ENCODE assay signal across 26 cellular contexts in genomic region chr22:19716041-19716828, GRCh38. TPM values are rescaled to one million over a fixed set of nuclear protein-coding genes. Genes with fewer than 3 reads are reported as not detected.
DNase-seq lines count a peak whose midpoint lies in the region; ATAC-seq and TF ChIP-seq lines count a peak whose summit lies in the region.
"Had no signal": no experiment of that assay in that cellular context is flagged by ENCODE, and none has a peak within 500 bp of the region (broad histone marks: within the 10 kb centered on the region; RNA-seq: fewer than 3 reads in every experiment).

No MANE protein-coding gene starts in this region.

- peaks cover 7% of the 10 kb centered on the region for H3K36me3 Mint-ChIP-seq in activated T-helper 17 cell treated with anti-CD3 and anti-CD28 coated beads, Interleukin-2, amount 50 U/mL, for 72 hours (ENCODE audit: low read depth)
- H3K36me3 Mint-ChIP-seq: CD4-positive, CD25-positive, alpha-beta regulatory T cell; T-cell had no signal

- H3K27me3 Mint-ChIP-seq in activated T-helper 17 cell treated with anti-CD3 and anti-CD28 coated beads, Interleukin-2, amount 50 U/mL, for 72 hours: peaks cover 22% of the 10 kb centered on the region

- no peaks in the 10 kb centered on the region for H3K4me1 Mint-ChIP-seq in activated T-helper 17 cell treated with anti-CD3 and anti-CD28 coated beads, Interleukin-2, amount 50 U/mL, for 72 hours

- peaks cover 0 to 90% (median 49%) of the 10 kb centered on the region in 7 donors for H3K27me3 ChIP-seq in spleen (replicated peaks in 1 of 7)
- H3K27me3 ChIP-seq in sigmoid colon: peaks cover 5 to 20% (median 17%) of the 10 kb centered on the region in 3 donors
- H3K27me3 ChIP-seq: body of pancreas had no signal

- H3K9me3 ChIP-seq in spleen (no peaks in the 10 kb centered on the region), sigmoid colon (no peaks in the 10 kb centered on the region)
- H3K9me3 ChIP-seq: body of pancreas, HAP-1 had no signal

- no peaks in the 10 kb centered on the region for H3K9me3 Mint-ChIP-seq in activated T-helper 17 cell treated with anti-CD3 and anti-CD28 coated beads, Interleukin-2, amount 50 U/mL, for 72 hours
- H3K9me3 Mint-ChIP-seq: CD4-positive, CD25-positive, alpha-beta regulatory T cell; T-cell had no signal

- ATAC-seq in Right ventricle myocardium superior (ENCODE audit: poor library complexity) (no peak), left ventricle myocardium superior (no peak)
- ATAC-seq in activated T-helper 17 cell treated with anti-CD3 and anti-CD28 coated beads, Interleukin-2, amount 50 U/mL, for 72 hours (replicated peaks): no peak
- ATAC-seq: body of pancreas, T-cell had no signal

- H3K36me3 ChIP-seq in spleen (peaks cover 0 to 21% (median 0%) of the 10 kb centered on the region in 6 donors), sigmoid colon (no peaks in the 10 kb centered on the region)

- no peak for TF ChIP-seq EP300 in sigmoid colon (IDR thresholded peaks at IDR 0.05)

- peaks cover 9 to 62% (median 39%) of the 10 kb centered on the region in 6 donors for H3K4me1 ChIP-seq in spleen
- H3K4me1 ChIP-seq in sigmoid colon: peaks cover 0 to 42% (median 31%) of the 10 kb centered on the region in 4 donors

- TF ChIP-seq CTCF in spleen (IDR thresholded peaks at IDR 0.05 in 8 of 11, conservative IDR thresholded peaks at IDR 0.05 in 3 of 11) (no peak), sigmoid colon (IDR thresholded peaks at IDR 0.05) (no peak)

- H3K4me3 ChIP-seq in spleen: no peak overlapping the region
- no peak overlapping the region for H3K4me3 ChIP-seq in sigmoid colon
- H3K4me3 ChIP-seq: body of pancreas, coronary artery, HAP-1 had no signal

- H3K27ac Mint-ChIP-seq in activated T-helper 17 cell treated with anti-CD3 and anti-CD28 coated beads, Interleukin-2, amount 50 U/mL, for 72 hours: no peak overlapping the region
- H3K27ac Mint-ChIP-seq: CD4-positive, CD25-positive, alpha-beta regulatory T cell; T-cell had no signal

- H3K4me3 Mint-ChIP-seq in activated T-helper 17 cell treated with anti-CD3 and anti-CD28 coated beads, Interleukin-2, amount 50 U/mL, for 72 hours: peak overlapping the region; percentile 59

- WGBS in spleen, 5 donors: 76 to 92% (median 84%) methylated on average over 9 to 11 of the region's 11 CpGs
- WGBS in sigmoid colon, 2 donors: 78 to 87% methylated on average over 11 of the region's 11 CpGs

- H3K27ac ChIP-seq in spleen: no peak overlapping the region
- no peak overlapping the region for H3K27ac ChIP-seq in sigmoid colon
- H3K27ac ChIP-seq: body of pancreas, coronary artery had no signal

- DNase-seq in Right ventricle myocardium superior (peak; percentile 40), left ventricle myocardium superior (no peak), myocyte (ENCODE audit: low read depth) (peak; percentile 40), spleen (peak; percentile 70), sigmoid colon (no peak), DMS79 (lab: John Stamatoyannopoulos, UW) (no peak), NCI-H2171 (lab: John Stamatoyannopoulos, UW) (no peak)
- DNase-seq: activated CD4-positive, alpha-beta T cell treated with anti-CD3 and anti-CD28 coated beads, Interleukin-2, amount 50 U/mL, for 4 hours; activated naive CD4-positive, alpha-beta T cell treated with anti-CD3 and anti-CD28 coated beads, Interleukin-2, amount 50 U/mL, for 16 hours; activated T-cell treated with anti-CD3 and anti-CD28 coated beads for 4 hours; body of pancreas; CD4-positive, CD25-positive, alpha-beta regulatory T cell; DMS53; Karpas-422; NCI-H1930; NCI-H226; NCI-H82; posterior cingulate gyrus; SHP77 treated with DMSO at 0.1 percent for 48 hours; stimulated activated naive CD4-positive, alpha-beta T cell treated with Interleukin-2 at 50 U/mL for 16 hours; T-cell had no signal

- intact Hi-C loops in Right ventricle myocardium superior (cut with DNase I) (loop anchor here (2.0 kb wide), 1 partner anchor 37 kb away; no protein-coding TSS in a partner anchor), left ventricle myocardium superior (cut with micrococcal nuclease) (no loop called here), spleen (cut with DNase I; ENCODE audit: low total_unique reads) (no loop called here), sigmoid colon (cut with DNase I) (no loop called here)

- TF ChIP-seq POLR2A in spleen (IDR thresholded peaks at IDR 0.05) (no peak), sigmoid colon (IDR thresholded peaks at IDR 0.05) (no peak)

RNA-seq across cellular contexts. Expression of gene SEPTIN5, which starts 1.9 kb away (rescaled TPM):
- total RNA-seq in Right ventricle myocardium superior: 123 TPM
- total RNA-seq in left ventricle myocardium superior: 152 TPM
- total RNA-seq in activated T-helper 17 cell treated with anti-CD3 and anti-CD28 coated beads, Interleukin-2, amount 50 U/mL, for 72 hours: under 1 TPM; 0.41 to 0.42 TPM
- total RNA-seq in myocyte: 123 and 130 TPM in 2 replicates
- polyA plus RNA-seq in myocyte (2012): 144 TPM
- 10 to 100 TPM in 6 of 7 donors, 1 to 10 TPM in 1; 9.2 to 19.2 (median 13.1) TPM for total RNA-seq in spleen
- 1 to 10 TPM; 4.0 to 7.5 (median 4.3) TPM for polyA plus RNA-seq in spleen
- 10 to 100 TPM in 3 of 4 donors, 1 to 10 TPM in 1; 5.7 to 26.0 (median 12.8) TPM for total RNA-seq in sigmoid colon
- polyA plus RNA-seq in sigmoid colon: 1 to 10 TPM; 1.2 to 6.2 (median 3.0) TPM
- total RNA-seq: OCI-LY7 had no signal
- polyA plus RNA-seq: CD4-positive, CD25-positive, alpha-beta regulatory T cell had no signal

RNA-seq across cellular contexts. Expression of gene GP1BB, which starts 7.1 kb away (rescaled TPM):
- total RNA-seq in Right ventricle myocardium superior (not detected), left ventricle myocardium superior (not detected), myocyte (51.2 and 67.7 TPM in 2 replicates), spleen (10 to 100 TPM in 6 of 7 donors, 1 to 10 TPM in 1; 6.9 to 25.4 (median 16.5) TPM), sigmoid colon (1 to 10 TPM; 1.6 to 2.9 (median 2.4) TPM)
- total RNA-seq in activated T-helper 17 cell treated with anti-CD3 and anti-CD28 coated beads, Interleukin-2, amount 50 U/mL, for 72 hours: not detected
- 32.1 TPM for polyA plus RNA-seq in myocyte (2012)
- polyA plus RNA-seq in spleen (1 to 10 TPM; 4.2 to 5.1 (median 4.8) TPM), sigmoid colon (1 to 10 TPM in 1 of 3 donors, not detected in 2; 1.1 TPM)
- total RNA-seq: HT1080, OCI-LY7 had no signal
- polyA plus RNA-seq: CD4-positive, CD25-positive, alpha-beta regulatory T cell had no signal

RNA-seq across cellular contexts. Expression of gene TBX1, which starts 44.3 kb away (rescaled TPM):
- total RNA-seq in Right ventricle myocardium superior (3.2 TPM), left ventricle myocardium superior (3.6 TPM), myocyte (42.6 and 43.5 TPM in 2 replicates), spleen (10 to 100 TPM in 1 of 7 donors, 1 to 10 TPM in 3, under 1 TPM in 3; 0.23 to 10.5 (median 3.1) TPM), sigmoid colon (1 to 10 TPM; 1.7 to 4.3 (median 3.3) TPM)
- not detected for total RNA-seq in activated T-helper 17 cell treated with anti-CD3 and anti-CD28 coated beads, Interleukin-2, amount 50 U/mL, for 72 hours
- polyA plus RNA-seq in myocyte (2012): 49.6 TPM
- polyA plus RNA-seq in spleen (under 1 TPM; 0.17 to 0.71 (median 0.61) TPM), sigmoid colon (1 to 10 TPM in 2 of 3 donors, not detected in 1; 1.8 to 2.4 TPM)
- total RNA-seq: CD4-positive, CD25-positive, alpha-beta regulatory T cell had no signal
- polyA plus RNA-seq: CD4-positive, CD25-positive, alpha-beta regulatory T cell had no signal

Comparison
In these comparisons a context has a peak if more than half of its experiments do, and no peak if none do; other contexts are left out.
1. DNase-seq: peak in Right ventricle myocardium superior (single experiment), myocyte (single experiment) and spleen (single experiment); none in left ventricle myocardium superior (single experiment), sigmoid colon (single experiment), DMS79 (single experiment) and NCI-H2171 (single experiment).
2. RNA of gene SEPTIN5, which starts 1.9 kb away (total RNA-seq): 152 TPM in left ventricle myocardium superior (single experiment), 123 TPM in Right ventricle myocardium superior (single experiment), 123 to 130 TPM in myocyte, 5.7 to 26.0 TPM in sigmoid colon and 9.2 to 19.2 TPM in spleen; 0.41 to 0.42 TPM in activated T-helper 17 cell treated with anti-CD3 and anti-CD28 coated beads, Interleukin-2, amount 50 U/mL, for 72 hours; every median in the first group is over 4 times any median in the second.